In genomic region chr2:147198651-147199171, GRCh38 we compare ENCODE assay signal across 1 cellular context.
TF ChIP-seq lines count a peak whose summit lies in the region.

No MANE protein-coding gene starts in this region.

TF ChIP-seq in GM23338, 12 proteins besides CTCF, POLR2A, EP300 and RAD21 (continued from another document):
- TF ChIP-seq ZNF462 (CRISPR knock-in tag; IDR thresholded peaks at IDR 0.05), result no peak
